ENCODE assay signal across 10 cellular contexts in genomic region chr5:112684737-112685136, GRCh38. TPM values are rescaled to one million over a fixed set of nuclear protein-coding genes. Genes with fewer than 3 reads are reported as not detected.
DNase-seq lines count a peak whose midpoint lies in the region; ATAC-seq and TF ChIP-seq lines count a peak whose summit lies in the region.
"Had no signal": no experiment of that assay in that cellular context is flagged by ENCODE, and none has a peak within 500 bp of the region (broad histone marks: within the 10 kb centered on the region; RNA-seq: fewer than 3 reads in every experiment).

No MANE protein-coding gene starts in this region.

- no peaks in the 10 kb centered on the region for H3K4me1 Mint-ChIP-seq in CD8-positive, alpha-beta T cell (ENCODE audit: low read depth)

- H2BK15ac ChIP-seq in neuronal stem cell (ENCODE audit: low read length) = no peak overlapping the region

- in situ Hi-C loops in KBM-7 (cut with MboI; ENCODE audit: low pct_unique_long_range_greater_than_20kb, low sequenced_read_pairs) = no loop called here

- H3K36me3 Mint-ChIP-seq in CD8-positive, alpha-beta T cell = no peaks in the 10 kb centered on the region

- H3K27ac Mint-ChIP-seq in CD8-positive, alpha-beta T cell = no peak overlapping the region

- no peak overlapping the region for H3K4me2 ChIP-seq in neuronal stem cell (ENCODE audit: insufficient read depth, low read length, poor library complexity, severe bottlenecking)

- no peak overlapping the region for H2BK120ac ChIP-seq in neuronal stem cell (ENCODE audit: low read depth, low read length)

- no peak overlapping the region for H3K14ac ChIP-seq in neuronal stem cell (ENCODE audit: low read length)

- no peaks in the 10 kb centered on the region for H3K36me3 ChIP-seq in esophagus muscularis mucosa
- no peaks in the 10 kb centered on the region for H3K36me3 ChIP-seq in neuronal stem cell (replicated peaks in 1 of 2; ENCODE audit: control insufficient read depth in 2 of 2, insufficient read depth in 2 of 2, low read length in 2 of 2)
- H3K36me3 ChIP-seq in CD8-positive, alpha-beta T cell (ENCODE audit: insufficient read depth, low read length) = no peaks in the 10 kb centered on the region
- 0 out of 2 replicates have a peak, but pooled peaks cover 2% of the 10 kb centered on the region for H3K36me3 ChIP-seq in SJCRH30
- H3K36me3 ChIP-seq: cardiac muscle cell had no signal

- no peak overlapping the region for H3K18ac ChIP-seq in neuronal stem cell (ENCODE audit: low read length)

- peak overlapping the region; percentile 29 to 84 (median 80) for H3K27ac ChIP-seq in esophagus muscularis mucosa (replicated peaks in 1 of 4)
- no peak overlapping the region for H3K27ac ChIP-seq in neuronal stem cell (replicated peaks; ENCODE audit: low read length)
- H3K27ac ChIP-seq in CD8-positive, alpha-beta T cell (ENCODE audit: low read depth, low read length) = no peak overlapping the region
- no peak overlapping the region for H3K27ac ChIP-seq in SJCRH30
- H3K27ac ChIP-seq: cardiac muscle cell had no signal

- H2AK5ac ChIP-seq in neuronal stem cell (ENCODE audit: low read depth, low read length) = no peak overlapping the region

- H3K9me3 Mint-ChIP-seq in CD8-positive, alpha-beta T cell = peaks cover 4% of the 10 kb centered on the region

- 29% methylated on average over 4 of the region's 4 CpGs for WGBS in esophagus muscularis mucosa
- no CpG with 5 or more reads among the region's 4 CpGs for WGBS in neuronal stem cell (ENCODE audit: extremely low coverage in 2 of 2, insufficient read length in 2 of 2, insufficient replicate concordance in 1 of 2), 2 donors

- CTCF ChIA-PET in CD8-positive, alpha-beta T cell (lab: Charles Lee) = interaction anchor here (1.1 kb wide), 1 partner anchor 133 kb away, joined by 3 read pairs; no protein-coding TSS in a partner anchor

- H3K9me3 ChIP-seq in esophagus muscularis mucosa (no peaks in the 10 kb centered on the region), neuronal stem cell (replicated peaks in 1 of 2; ENCODE audit: control insufficient read depth in 2 of 2, insufficient read depth in 1 of 2, low read depth in 1 of 2, low read length in 2 of 2) (peaks cover 0 to 2% of the 10 kb centered on the region in 2 donors), SJCRH30 (replicated peaks) (no peaks in the 10 kb centered on the region)
- H3K9me3 ChIP-seq in CD8-positive, alpha-beta T cell (ENCODE audit: low read length) = no peaks in the 10 kb centered on the region

- intact Hi-C loops in esophagus muscularis mucosa (cut with DNase I) = loop anchor here (2.0 kb wide), 1 partner anchor 20 kb away; no protein-coding TSS in a partner anchor
- intact Hi-C loops in CD8-positive, alpha-beta T cell (cut with DNase I, micrococcal nuclease) = loop anchor here in 1 of 2 experiments (5.0 kb wide), 1 partner anchor 132 kb away; no protein-coding TSS in a partner anchor

- H3K9ac ChIP-seq in neuronal stem cell (ENCODE audit: low read depth, low read length, poor library complexity) = no peak overlapping the region

- TF ChIP-seq CTCF in esophagus muscularis mucosa (IDR thresholded peaks at IDR 0.05) = no peak
- no peak for TF ChIP-seq CTCF in CD8-positive, alpha-beta T cell (IDR thresholded peaks at IDR 0.05)

- H3K23ac ChIP-seq in neuronal stem cell (ENCODE audit: low read depth, low read length, poor library complexity) = no peak overlapping the region

- no peak for TF ChIP-seq POLR2A in esophagus muscularis mucosa (IDR thresholded peaks at IDR 0.05; ENCODE audit: low read depth)

- peak overlapping the region; percentile 81 for H2AFZ ChIP-seq in neuronal stem cell (ENCODE audit: low read length)

- ATAC-seq in CD8-positive, alpha-beta T cell = no peak

- no peak overlapping the region for H3K4ac ChIP-seq in neuronal stem cell (ENCODE audit: low read length)

- DNase-seq in AG20443 (ENCODE audit: low spot score) = peak; percentile 85
- DNase-seq in LHCN-M2 (ENCODE audit: low read depth) = peak; percentile 83
- DNase-seq in esophagus muscularis mucosa (ENCODE audit: extremely low spot score) = no peak
- DNase-seq in neuronal stem cell (ENCODE audit: low spot score) = no peak
- no peak for DNase-seq in KBM-7
- no peak for DNase-seq in activated CD4-positive, alpha-beta T cell treated with anti-CD3 and anti-CD28 coated beads for 48 hours
- DNase-seq in CD8-positive, alpha-beta T cell = no peak
- DNase-seq in SJCRH30 = no peak
- DNase-seq: NCI-H774 had no signal

- H3K4me1 ChIP-seq in esophagus muscularis mucosa (peaks cover 18 to 62% (median 48%) of the 10 kb centered on the region in 4 donors), neuronal stem cell (ENCODE audit: control insufficient read depth in 2 of 2, insufficient read depth in 1 of 2, low read depth in 1 of 2, low read length in 2 of 2) (peaks cover 10 to 14% of the 10 kb centered on the region in 2 donors), SJCRH30 (peaks cover 20% of the 10 kb centered on the region)
- H3K4me1 ChIP-seq in CD8-positive, alpha-beta T cell (ENCODE audit: insufficient read depth, low read length) = no peaks in the 10 kb centered on the region

- peaks cover 23% of the 10 kb centered on the region for H3K27me3 Mint-ChIP-seq in CD8-positive, alpha-beta T cell (ENCODE audit: low read depth)

- no peaks in the 10 kb centered on the region for H3K27me3 ChIP-seq in esophagus muscularis mucosa
- no peaks in the 10 kb centered on the region for H3K27me3 ChIP-seq in neuronal stem cell (ENCODE audit: control insufficient read depth in 3 of 3, insufficient read depth in 3 of 3, low read depth in 1 of 3, low read length in 3 of 3)
- no peaks in the 10 kb centered on the region for H3K27me3 ChIP-seq in CD8-positive, alpha-beta T cell (ENCODE audit: insufficient read depth, low read length)
- no peaks in the 10 kb centered on the region for H3K27me3 ChIP-seq in SJCRH30
- H3K27me3 ChIP-seq: cardiac muscle cell had no signal

- no peak overlapping the region for H4K8ac ChIP-seq in neuronal stem cell (ENCODE audit: low read depth, low read length)

- no peak overlapping the region for H2BK12ac ChIP-seq in neuronal stem cell (ENCODE audit: low read length)

- H2BK5ac ChIP-seq in neuronal stem cell (ENCODE audit: low read length) = no peak overlapping the region

- H3K4me3 ChIP-seq in esophagus muscularis mucosa (no peak overlapping the region), neuronal stem cell (ENCODE audit: low read length in 2 of 2) (no peak overlapping the region), SJCRH30 (no peak overlapping the region)
- H3K4me3 ChIP-seq in CD8-positive, alpha-beta T cell (ENCODE audit: low read depth, low read length) = no peak overlapping the region
- H3K4me3 ChIP-seq: cardiac muscle cell had no signal

- no peaks in the 10 kb centered on the region for H3K79me1 ChIP-seq in neuronal stem cell (ENCODE audit: low read depth, low read length)

- H4K91ac ChIP-seq in neuronal stem cell (ENCODE audit: low read depth, low read length, poor library complexity) = no peak overlapping the region

- no peak overlapping the region for H3K4me3 Mint-ChIP-seq in CD8-positive, alpha-beta T cell

- POLR2A ChIA-PET in CD8-positive, alpha-beta T cell (lab: Charles Lee) = no interaction called here

- no peak for TF ChIP-seq EP300 in esophagus muscularis mucosa (IDR thresholded peaks at IDR 0.05)

RNA-seq across cellular contexts. Expression of gene APC, which starts 52.9 kb away (rescaled TPM):
- total RNA-seq in LHCN-M2 (2014; rRNA removed) = 25.8 and 40.0 TPM in 2 replicates
- polyA plus RNA-seq in LHCN-M2 (2012) = 6.1 TPM
- total RNA-seq in esophagus muscularis mucosa = 100 to 1,000 TPM; 106 to 166 (median 121) TPM
- 10.7 TPM for polyA plus RNA-seq in neuronal stem cell (2013, experiment 1 of 2)
- 11.2 TPM for polyA plus RNA-seq in neuronal stem cell (2013, experiment 2 of 2)
- 10 to 100 TPM; 14.5 to 19.1 TPM for total RNA-seq in CD8-positive, alpha-beta T cell
- total RNA-seq in SJCRH30 (2014; rRNA removed; shearing (Covaris generic)) = 35.9 and 39.6 TPM in 2 replicates

Comparison
In these comparisons a context has a peak if more than half of its experiments do, and no peak if none do; other contexts are left out.
1. DNase-seq: peak in AG20443 (single experiment) and LHCN-M2 (single experiment); none in esophagus muscularis mucosa (single experiment), neuronal stem cell (single experiment), KBM-7 (single experiment), activated CD4-positive, alpha-beta T cell treated with anti-CD3 and anti-CD28 coated beads for 48 hours (single experiment), CD8-positive, alpha-beta T cell (0 of 7) and SJCRH30 (0 of 2).
2. H3K27ac ChIP-seq: peak in esophagus muscularis mucosa (4 of 4); none in neuronal stem cell (single experiment), CD8-positive, alpha-beta T cell (single experiment) and SJCRH30 (single experiment).